23 cellular contexts compared by ENCODE assay signal in the genomic region with DNA sequence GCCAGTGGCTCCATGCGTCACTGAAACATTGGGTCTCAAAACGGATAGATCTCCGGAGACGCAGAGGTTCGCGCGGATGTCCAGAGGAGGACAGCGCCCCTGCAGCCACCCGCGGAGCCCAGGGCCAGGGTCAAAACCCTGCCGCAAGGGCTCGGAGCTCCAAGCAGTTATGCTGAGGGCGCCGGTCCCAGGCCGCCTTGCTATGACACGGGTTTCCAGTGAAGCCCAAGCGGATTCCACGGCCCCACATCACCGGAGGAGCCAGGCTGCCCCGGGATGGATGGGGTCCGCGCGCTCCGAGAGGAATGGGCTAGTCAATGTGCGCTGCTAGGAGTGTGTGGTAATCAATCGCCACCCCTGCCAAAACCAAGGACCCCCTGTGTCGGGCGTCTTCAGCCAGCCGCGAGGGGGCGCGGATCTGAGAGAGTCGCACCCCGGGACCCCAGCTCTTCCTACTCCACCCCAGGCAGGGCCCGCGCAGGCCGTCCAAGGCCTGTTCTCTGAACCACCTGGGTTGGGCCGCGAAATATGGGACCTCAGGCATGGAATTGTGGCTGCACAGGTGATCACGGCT. TPM values are rescaled to one million over a fixed set of nuclear protein-coding genes. Genes with fewer than 3 reads are reported as not detected.
A peak's percentile ranks its signal among the peaks of the same experiment; 100 is the strongest.
DNase-seq lines count a peak whose midpoint lies in the region; ATAC-seq, FAIRE-seq and TF ChIP-seq lines count a peak whose summit lies in the region.
"Had no signal": no experiment of that assay in that cellular context is flagged by ENCODE, and none has a peak within 500 bp of the region (broad histone marks: within the 10 kb centered on the region; RNA-seq: fewer than 3 reads in every experiment).

No MANE protein-coding gene starts in this region.

- no peak overlapping the region for H2AFZ ChIP-seq in astrocyte (ENCODE audit: low read depth, low read length)

- no peak overlapping the region for H3K9ac ChIP-seq in astrocyte (ENCODE audit: low read length)
- H3K9ac ChIP-seq in kidney (ENCODE audit: low read length in 2 of 2) = peak overlapping the region in 1 of 2 donors; percentile 61

- no peak for ATAC-seq in Right ventricle myocardium superior (ENCODE audit: poor library complexity)
- ATAC-seq in HG03342 (IDR thresholded peaks at IDR 0.05; ENCODE audit: unreplicated experiment) = no peak
- ATAC-seq: activated CD4-positive, CD25-positive, alpha-beta regulatory T cell treated with anti-CD3 and anti-CD28 coated beads, Interleukin-2, amount 50 U/mL, for 24 hours; T-helper 17 cell had no signal

- intact Hi-C loops in left ventricle myocardium inferior (cut with micrococcal nuclease) (no loop called here), Right ventricle myocardium superior (cut with DNase I) (no loop called here), kidney (cut with DNase I) (no loop called here)

- H3K27ac Mint-ChIP-seq in astrocyte (ENCODE audit: unreplicated experiment) = no peak overlapping the region
- H3K27ac Mint-ChIP-seq in type B pancreatic cell = no peak overlapping the region
- H3K27ac Mint-ChIP-seq: activated naive CD8-positive, alpha-beta T cell treated with anti-CD3 and anti-CD28 coated beads for 36 hours; HFFc6; memory B cell; T-helper 17 cell had no signal

- H3K4me3 Mint-ChIP-seq in astrocyte (ENCODE audit: unreplicated experiment) (no peak overlapping the region), type B pancreatic cell (peak overlapping the region; percentile 79)
- H3K4me3 Mint-ChIP-seq: activated naive CD8-positive, alpha-beta T cell treated with anti-CD3 and anti-CD28 coated beads for 36 hours; HFFc6; memory B cell; T-helper 17 cell had no signal

- H3K4me3 ChIP-seq in left ventricle myocardium inferior = peak overlapping the region; percentile 35
- no peak overlapping the region for H3K4me3 ChIP-seq in astrocyte (ENCODE audit: insufficient read depth, low read depth, low read length)
- H3K4me3 ChIP-seq in kidney (ENCODE audit: low read length in 2 of 2) = peak overlapping the region; percentile 23 to 39
- H3K4me3 ChIP-seq: cardiac muscle cell, K562 had no signal

- H3K27me3 ChIP-seq in left ventricle myocardium inferior (ENCODE audit: low read depth) = peaks cover 100% of the 10 kb centered on the region
- peaks cover 90% of the 10 kb centered on the region for H3K27me3 ChIP-seq in astrocyte (ENCODE audit: insufficient read depth, low read length)

- no peak for FAIRE-seq in astrocyte (lab: Jason Lieb, UNC)
- FAIRE-seq in kidney (lab: Jason Lieb, UNC) = no peak
- FAIRE-seq: K562 had no signal

- DNase-seq in left ventricle myocardium inferior (no peak), Right ventricle myocardium superior (no peak), astrocyte (ENCODE audit: low read depth) (no peak), kidney (no peak), type B pancreatic cell (ENCODE audit: extremely low spot score, unreplicated experiment) (no peak), DMS53 (lab: John Stamatoyannopoulos, UW) (no peak)
- DNase-seq in activated CD8-positive, alpha-beta memory T cell treated with anti-CD3 and anti-CD28 coated beads for 24 hours = no peak
- DNase-seq: activated CD8-positive, alpha-beta memory T cell treated with anti-CD3 and anti-CD28 coated beads, Interleukin-2, amount 50 U/mL, for 48 hours; effector memory CD4-positive, alpha-beta T cell; GDM1; HFFc6; NCI-H1417; SHP77 treated with DMSO at 0.1 percent for 48 hours; T-helper 17 cell; transverse colon had no signal

- no peaks in the 10 kb centered on the region for H3K9me3 ChIP-seq in left ventricle myocardium inferior (replicated peaks)
- H3K9me3 ChIP-seq in astrocyte (ENCODE audit: insufficient read depth, low read depth, low read length) = no peaks in the 10 kb centered on the region
- H3K9me3 ChIP-seq in kidney (ENCODE audit: control insufficient read depth in 1 of 2, low read length in 2 of 2) = no peaks in the 10 kb centered on the region
- H3K9me3 ChIP-seq: neutrophil, transverse colon had no signal

- H3K27me3 Mint-ChIP-seq in astrocyte (ENCODE audit: low read depth, unreplicated experiment) = peaks cover 83% of the 10 kb centered on the region
- H3K27me3 Mint-ChIP-seq in type B pancreatic cell = peaks cover 87% of the 10 kb centered on the region

- H3K27ac ChIP-seq in left ventricle myocardium inferior (replicated peaks) = no peak overlapping the region
- no peak overlapping the region for H3K27ac ChIP-seq in astrocyte (ENCODE audit: low read depth, low read length)
- H3K27ac ChIP-seq in kidney (ENCODE audit: low read depth in 2 of 2, low read length in 2 of 2) = peak overlapping the region; percentile 77 to 87
- H3K27ac ChIP-seq: cardiac muscle cell, neutrophil, transverse colon had no signal

- H4K20me1 ChIP-seq in astrocyte (ENCODE audit: insufficient read depth, low read length) = no peaks in the 10 kb centered on the region

- no peaks in the 10 kb centered on the region for H3K36me3 ChIP-seq in left ventricle myocardium inferior
- H3K36me3 ChIP-seq in astrocyte (ENCODE audit: insufficient read depth, low read length) = no peaks in the 10 kb centered on the region
- H3K36me3 ChIP-seq in kidney (ENCODE audit: control insufficient read depth in 1 of 2, insufficient read depth in 2 of 2, low read length in 2 of 2) = no peaks in the 10 kb centered on the region
- H3K36me3 ChIP-seq: cardiac muscle cell, neutrophil, transverse colon had no signal

- H3K9me3 Mint-ChIP-seq in astrocyte (ENCODE audit: unreplicated experiment) (peaks cover 9% of the 10 kb centered on the region), type B pancreatic cell (no peaks in the 10 kb centered on the region)
- H3K9me3 Mint-ChIP-seq: activated naive CD8-positive, alpha-beta T cell treated with anti-CD3 and anti-CD28 coated beads for 36 hours; HFFc6; memory B cell had no signal

- H3K36me3 Mint-ChIP-seq in astrocyte (ENCODE audit: low read depth, unreplicated experiment) (no peaks in the 10 kb centered on the region), type B pancreatic cell (no peaks in the 10 kb centered on the region)
- H3K36me3 Mint-ChIP-seq: activated naive CD8-positive, alpha-beta T cell treated with anti-CD3 and anti-CD28 coated beads for 36 hours; memory B cell had no signal

- H3K4me1 Mint-ChIP-seq in astrocyte (ENCODE audit: low read depth, unreplicated experiment) (no peaks in the 10 kb centered on the region), type B pancreatic cell (ENCODE audit: unreplicated experiment) (peaks cover 41% of the 10 kb centered on the region)

- peaks cover 36% of the 10 kb centered on the region for H3K4me1 ChIP-seq in left ventricle myocardium inferior
- H3K4me1 ChIP-seq in astrocyte (ENCODE audit: insufficient read depth, low read length) = peaks cover 2% of the 10 kb centered on the region
- H3K4me1 ChIP-seq in kidney (ENCODE audit: control insufficient read depth in 1 of 2, insufficient read depth in 1 of 2, low read depth in 1 of 2, low read length in 2 of 2) = peaks cover 25 to 32% of the 10 kb centered on the region in 2 donors

- peaks cover 9% of the 10 kb centered on the region for H3K79me2 ChIP-seq in astrocyte (ENCODE audit: insufficient read depth, low read length)

- no peak for TF ChIP-seq CTCF in left ventricle myocardium inferior (IDR thresholded peaks at IDR 0.05; ENCODE audit: borderline replicate concordance)
- TF ChIP-seq CTCF in astrocyte (IDR thresholded peaks at IDR 0.05; ENCODE audit: insufficient read depth, low read depth, low read length) = no peak
- no peak for TF ChIP-seq CTCF in kidney (IDR thresholded peaks at IDR 0.05; ENCODE audit: borderline replicate concordance, extremely low read depth, insufficient read depth)
- no peak for TF ChIP-seq CTCF in type B pancreatic cell (conservative IDR thresholded peaks at IDR 0.05)

- peak overlapping the region; percentile 73 for H3K4me2 ChIP-seq in astrocyte (ENCODE audit: low read length)

RNA-seq across cellular contexts. Expression of gene EMX2, which starts 5.6 kb away (rescaled TPM):
- total RNA-seq in left ventricle myocardium inferior (0.25 TPM), Right ventricle myocardium superior (not detected), astrocyte (not detected in 2 replicates), kidney (82.8 TPM), type B pancreatic cell (ENCODE audit: low replicate concordance) (24.7 and 29.9 TPM in 2 replicates)
- 44.9 TPM for polyA plus RNA-seq in kidney (ENCODE audit: insufficient read depth, low read depth, low replicate concordance)
- total RNA-seq: A673; activated naive CD8-positive, alpha-beta T cell treated with anti-CD3 and anti-CD28 coated beads for 36 hours; cardiac muscle cell; HFFc6; K562; T-helper 17 cell had no signal
- polyA plus RNA-seq: cardiac muscle cell, K562 had no signal

Comparison
In these comparisons a context has a peak if more than half of its experiments do, and no peak if none do; other contexts are left out.
1. H3K27ac ChIP-seq: peak in kidney (2 of 2); none in left ventricle myocardium inferior (single experiment) and astrocyte (single experiment).
2. RNA of gene EMX2, which starts 5.6 kb away (total RNA-seq): 82.8 TPM in kidney (single experiment) and 24.7 to 29.9 TPM in type B pancreatic cell; 0.25 TPM in left ventricle myocardium inferior (single experiment), not detected in astrocyte and not detected in Right ventricle myocardium superior (single experiment); every median in the first group is over 10 times any median in the second.